ENCODE assay signal across 12 cellular contexts in the genomic region with DNA sequence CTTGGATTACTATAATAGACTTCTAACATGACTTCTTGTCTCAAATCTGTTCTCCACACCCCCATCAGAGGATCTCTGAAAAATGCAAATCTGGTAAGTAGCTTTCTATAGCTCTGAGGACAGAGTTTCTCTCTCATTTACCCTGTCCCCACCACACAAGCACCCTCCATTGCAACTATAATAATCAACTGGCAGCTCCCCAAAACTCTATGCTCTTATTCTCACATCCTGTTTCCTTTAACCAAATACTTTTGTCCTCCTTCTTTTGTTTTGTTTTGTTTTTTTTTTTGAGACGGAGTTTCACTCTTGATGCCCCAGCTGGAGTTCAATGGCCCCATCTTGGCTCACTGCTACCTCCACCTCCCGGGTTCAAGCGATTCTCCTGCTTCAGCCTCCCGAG.
DNase-seq lines count a peak whose midpoint lies in the region; ATAC-seq, FAIRE-seq and TF ChIP-seq lines count a peak whose summit lies in the region.
"Had no signal": no experiment of that assay in that cellular context is flagged by ENCODE, and none has a peak within 500 bp of the region (broad histone marks: within the 10 kb centered on the region; RNA-seq: fewer than 3 reads in every experiment).

No MANE protein-coding gene starts in this region.

- intact Hi-C loops in activated naive CD4-positive, alpha-beta T cell treated with anti-CD3 and anti-CD28 coated beads for 36 hours (cut with micrococcal nuclease) = no loop called here
- intact Hi-C loops in MCF 10A (cut with micrococcal nuclease) = no loop called here
- intact Hi-C loops in kidney (cut with DNase I) = no loop called here

- peaks cover 9% of the 10 kb centered on the region for H3K36me3 Mint-ChIP-seq in activated naive CD4-positive, alpha-beta T cell treated with anti-CD3 and anti-CD28 coated beads, Interleukin-2, amount 50 U/mL, for 24 hours
- H3K36me3 Mint-ChIP-seq in activated naive CD4-positive, alpha-beta T cell treated with anti-CD3 and anti-CD28 coated beads for 36 hours (ENCODE audit: low read depth) = peaks cover 20% of the 10 kb centered on the region
- peaks cover 78% of the 10 kb centered on the region for H3K36me3 Mint-ChIP-seq in stimulated activated effector memory CD8-positive, alpha-beta T cell treated with anti-CD3 and anti-CD28 coated beads, Interleukin-12 subunit alpha, Interleukin-12 subunit beta, amount 100 ng/mL, for 72 hours
- H3K36me3 Mint-ChIP-seq in MCF 10A (ENCODE audit: insufficient read depth, unreplicated experiment) (peaks cover 62% of the 10 kb centered on the region), type B pancreatic cell (peaks cover 25% of the 10 kb centered on the region)

- H3K4me1 ChIP-seq in kidney (ENCODE audit: control insufficient read depth in 1 of 2, insufficient read depth in 1 of 2, low read depth in 1 of 2, low read length in 2 of 2) = no peaks in the 10 kb centered on the region
- H3K4me1 ChIP-seq: SJSA1 had no signal

- FAIRE-seq in kidney (lab: Jason Lieb, UNC) = no peak
- FAIRE-seq: G401.6 had no signal

- POLR2A ChIA-PET in MCF 10A (lab: Yijun Ruan, JAX) = no interaction called here

- H3K27ac Mint-ChIP-seq in activated naive CD4-positive, alpha-beta T cell treated with anti-CD3 and anti-CD28 coated beads, Interleukin-2, amount 50 U/mL, for 24 hours = peak overlapping the region; percentile 42
- no peak overlapping the region for H3K27ac Mint-ChIP-seq in activated naive CD4-positive, alpha-beta T cell treated with anti-CD3 and anti-CD28 coated beads for 36 hours
- H3K27ac Mint-ChIP-seq in stimulated activated effector memory CD8-positive, alpha-beta T cell treated with anti-CD3 and anti-CD28 coated beads, Interleukin-12 subunit alpha, Interleukin-12 subunit beta, amount 100 ng/mL, for 72 hours = peak overlapping the region; percentile 0
- H3K27ac Mint-ChIP-seq in MCF 10A (ENCODE audit: low read depth, unreplicated experiment) = no peak overlapping the region
- H3K27ac Mint-ChIP-seq in type B pancreatic cell = no peak overlapping the region
- H3K27ac Mint-ChIP-seq: progenitor cell of endocrine pancreas had no signal

- H3K4me3 Mint-ChIP-seq in activated naive CD4-positive, alpha-beta T cell treated with anti-CD3 and anti-CD28 coated beads, Interleukin-2, amount 50 U/mL, for 24 hours = no peak overlapping the region
- no peak overlapping the region for H3K4me3 Mint-ChIP-seq in activated naive CD4-positive, alpha-beta T cell treated with anti-CD3 and anti-CD28 coated beads for 36 hours
- no peak overlapping the region for H3K4me3 Mint-ChIP-seq in stimulated activated effector memory CD8-positive, alpha-beta T cell treated with anti-CD3 and anti-CD28 coated beads, Interleukin-12 subunit alpha, Interleukin-12 subunit beta, amount 100 ng/mL, for 72 hours
- H3K4me3 Mint-ChIP-seq in MCF 10A (ENCODE audit: unreplicated experiment) = no peak overlapping the region
- H3K4me3 Mint-ChIP-seq in type B pancreatic cell = no peak overlapping the region

- ATAC-seq in GM21619 (IDR thresholded peaks at IDR 0.05; ENCODE audit: unreplicated experiment) = peak; percentile 95
- peak; percentile 96 for ATAC-seq in HG03175 (IDR thresholded peaks at IDR 0.05; ENCODE audit: unreplicated experiment)
- no peak for ATAC-seq in stimulated activated effector memory CD8-positive, alpha-beta T cell treated with anti-CD3 and anti-CD28 coated beads, Interleukin-12 subunit alpha, Interleukin-12 subunit beta, amount 100 ng/mL, for 72 hours

- DNase-seq in activated naive CD4-positive, alpha-beta T cell treated with anti-CD3 and anti-CD28 coated beads for 36 hours = no peak
- no peak for DNase-seq in stimulated activated effector memory CD8-positive, alpha-beta T cell treated with anti-CD3 and anti-CD28 coated beads, Interleukin-12 subunit alpha, Interleukin-12 subunit beta, amount 100 ng/mL, for 72 hours (ENCODE audit: low spot score in 2 of 2)
- DNase-seq in MCF 10A (ENCODE audit: unreplicated experiment) = no peak
- DNase-seq in type B pancreatic cell (ENCODE audit: extremely low spot score, unreplicated experiment) = no peak
- no peak for DNase-seq in kidney
- DNase-seq: NCI-H2171 had no signal

- no peak overlapping the region for H3K4me3 ChIP-seq in kidney (ENCODE audit: low read length in 2 of 2)
- H3K4me3 ChIP-seq: SJSA1 had no signal

- CTCF ChIA-PET in activated naive CD4-positive, alpha-beta T cell treated with anti-CD3 and anti-CD28 coated beads for 36 hours (lab: Charles Lee) = interaction anchor here (0.6 to 0.7 kb wide), 2 partner anchors 132 to 391 kb away, joined by 3 to 4 read pairs; no protein-coding TSS in a partner anchor
- CTCF ChIA-PET in MCF 10A (lab: Yijun Ruan, JAX) = no interaction called here

- no peaks in the 10 kb centered on the region for H3K27me3 Mint-ChIP-seq in activated naive CD4-positive, alpha-beta T cell treated with anti-CD3 and anti-CD28 coated beads, Interleukin-2, amount 50 U/mL, for 24 hours
- no peaks in the 10 kb centered on the region for H3K27me3 Mint-ChIP-seq in activated naive CD4-positive, alpha-beta T cell treated with anti-CD3 and anti-CD28 coated beads for 36 hours (ENCODE audit: low read depth)
- H3K27me3 Mint-ChIP-seq in MCF 10A (ENCODE audit: insufficient read depth, unreplicated experiment) (no peaks in the 10 kb centered on the region), type B pancreatic cell (no peaks in the 10 kb centered on the region)
- H3K27me3 Mint-ChIP-seq: progenitor cell of endocrine pancreas had no signal

- H3K36me3 ChIP-seq in kidney (ENCODE audit: control insufficient read depth in 1 of 2, insufficient read depth in 2 of 2, low read length in 2 of 2) = peaks cover 0 to 3% of the 10 kb centered on the region in 2 donors

- no peak overlapping the region for H3K9ac ChIP-seq in kidney (ENCODE audit: low read length in 2 of 2)

- no peak overlapping the region for H3K27ac ChIP-seq in kidney (ENCODE audit: low read depth in 2 of 2, low read length in 2 of 2)
- H3K27ac ChIP-seq: SJSA1 had no signal

- no peaks in the 10 kb centered on the region for H3K9me3 ChIP-seq in kidney (ENCODE audit: control insufficient read depth in 1 of 2, low read length in 2 of 2)
- H3K9me3 ChIP-seq: SJSA1 had no signal

- H3K9me3 Mint-ChIP-seq in activated naive CD4-positive, alpha-beta T cell treated with anti-CD3 and anti-CD28 coated beads, Interleukin-2, amount 50 U/mL, for 24 hours = no peaks in the 10 kb centered on the region
- no peaks in the 10 kb centered on the region for H3K9me3 Mint-ChIP-seq in activated naive CD4-positive, alpha-beta T cell treated with anti-CD3 and anti-CD28 coated beads for 36 hours
- H3K9me3 Mint-ChIP-seq in stimulated activated effector memory CD8-positive, alpha-beta T cell treated with anti-CD3 and anti-CD28 coated beads, Interleukin-12 subunit alpha, Interleukin-12 subunit beta, amount 100 ng/mL, for 72 hours = no peaks in the 10 kb centered on the region
- no peaks in the 10 kb centered on the region for H3K9me3 Mint-ChIP-seq in MCF 10A (ENCODE audit: unreplicated experiment)
- H3K9me3 Mint-ChIP-seq in type B pancreatic cell = no peaks in the 10 kb centered on the region

- H3K4me1 Mint-ChIP-seq in activated naive CD4-positive, alpha-beta T cell treated with anti-CD3 and anti-CD28 coated beads, Interleukin-2, amount 50 U/mL, for 24 hours = peaks cover 8% of the 10 kb centered on the region
- H3K4me1 Mint-ChIP-seq in activated naive CD4-positive, alpha-beta T cell treated with anti-CD3 and anti-CD28 coated beads for 36 hours (ENCODE audit: low read depth) = no peaks in the 10 kb centered on the region
- peaks cover 14% of the 10 kb centered on the region for H3K4me1 Mint-ChIP-seq in stimulated activated effector memory CD8-positive, alpha-beta T cell treated with anti-CD3 and anti-CD28 coated beads, Interleukin-12 subunit alpha, Interleukin-12 subunit beta, amount 100 ng/mL, for 72 hours
- H3K4me1 Mint-ChIP-seq in MCF 10A (ENCODE audit: insufficient read depth, unreplicated experiment) = no peaks in the 10 kb centered on the region
- H3K4me1 Mint-ChIP-seq in type B pancreatic cell (ENCODE audit: unreplicated experiment) = no peaks in the 10 kb centered on the region

- TF ChIP-seq CTCF in MCF 10A (IDR thresholded peaks at IDR 0.05; ENCODE audit: unreplicated experiment) = no peak
- no peak for TF ChIP-seq CTCF in type B pancreatic cell (conservative IDR thresholded peaks at IDR 0.05)
- TF ChIP-seq CTCF in kidney (IDR thresholded peaks at IDR 0.05; ENCODE audit: borderline replicate concordance, extremely low read depth, insufficient read depth) = no peak

- BruUV-seq in MCF 10A (replicated peaks; lab: Mats Ljungman, UMichigan) = no TSS peak

Comparison
In these comparisons a context has a peak if more than half of its experiments do, and no peak if none do; other contexts are left out.
1. H3K27ac Mint-ChIP-seq: peak in activated naive CD4-positive, alpha-beta T cell treated with anti-CD3 and anti-CD28 coated beads, Interleukin-2, amount 50 U/mL, for 24 hours (single experiment) and stimulated activated effector memory CD8-positive, alpha-beta T cell treated with anti-CD3 and anti-CD28 coated beads, Interleukin-12 subunit alpha, Interleukin-12 subunit beta, amount 100 ng/mL, for 72 hours (single experiment); none in activated naive CD4-positive, alpha-beta T cell treated with anti-CD3 and anti-CD28 coated beads for 36 hours (single experiment), MCF 10A (single experiment) and type B pancreatic cell (single experiment).